In genomic region chr7:22447759-22448158, GRCh38 we compare ENCODE assay signal across 1 cellular context.
TF ChIP-seq lines count a peak whose summit lies in the region.

No MANE protein-coding gene starts in this region.

TF ChIP-seq in IMR-90, 13 proteins besides CTCF, POLR2A, EP300 and RAD21:
- TF ChIP-seq ELK1 (IDR thresholded peaks at IDR 0.05; ENCODE audit: borderline replicate concordance, low read depth, low read length) (no peak), RFX5 (IDR thresholded peaks at IDR 0.05; ENCODE audit: low read depth, low read length) (no peak), BHLHE40 (IDR thresholded peaks at IDR 0.05; ENCODE audit: low read depth, low read length) (no peak)
